Comparison of ENCODE assay signal across 29 cellular contexts in genomic region chr5:175902013-175902412, GRCh38. TPM values are rescaled to one million over a fixed set of nuclear protein-coding genes. Genes with fewer than 3 reads are reported as not detected.
A peak's percentile ranks its signal among the peaks of the same experiment; 100 is the strongest.
DNase-seq lines count a peak whose midpoint lies in the region; ATAC-seq, FAIRE-seq and TF ChIP-seq lines count a peak whose summit lies in the region.
"Had no signal": no experiment of that assay in that cellular context is flagged by ENCODE, and none has a peak within 500 bp of the region (broad histone marks: within the 10 kb centered on the region; RNA-seq: fewer than 3 reads in every experiment).

No MANE protein-coding gene starts in this region.

- H3K36me3 ChIP-seq in pancreas, result no peaks in the 10 kb centered on the region
- H3K36me3 ChIP-seq: cardiac muscle cell had no signal

- H3K9me3 ChIP-seq in pancreas, result no peaks in the 10 kb centered on the region

- DNase-seq in DMS79 treated with DMSO at 0.1 percent for 48 hours (lab: John Stamatoyannopoulos, UW) (peak; percentile 10), NCI-H1105 (lab: John Stamatoyannopoulos, UW) (peak; percentile 39), NCI-H446 treated with DMSO at 0.1 percent for 48 hours (lab: John Stamatoyannopoulos, UW) (peak; percentile 36), left kidney (ENCODE audit: low read depth, low spot score) (peak; percentile 34), pancreas (no peak), EL (no peak), GM19238 (ENCODE audit: insufficient read length, low spot score) (no peak)
- DNase-seq: activated CD4-positive, alpha-beta T cell treated with anti-CD3 and anti-CD28 coated beads, Interleukin-2, amount 50 U/mL, for 48 hours; activated naive CD8-positive, alpha-beta T cell treated with anti-CD3 and anti-CD28 coated beads, Interleukin-2, amount 50 U/mL, for 24 hours; activated T-cell treated with anti-CD3 and anti-CD28 coated beads, Interleukin-2, amount 50 U/mL, for 72 hours; DND-41; effector memory CD8-positive, alpha-beta T cell; hypothalamus; IMR-90; left cardiac atrium; MV-4-11; nephron progenitor cell; NK-92 treated with Interleukin-12 subunit alpha and Interleukin-12 subunit beta, amount 100 ng/mL, for 24 hours had no signal

- no peak for TF ChIP-seq CTCF in pancreas (IDR thresholded peaks at IDR 0.05)

- no peak overlapping the region for H3K27ac ChIP-seq in pancreas
- H3K27ac ChIP-seq: BLaER1, cardiac muscle cell, parathyroid adenoma, SK-N-MC, skin epidermis had no signal

- intact Hi-C loops in pancreas (cut with DNase I), result no loop called here

- no peak for FAIRE-seq in pancreas (lab: Jason Lieb, UNC)
- FAIRE-seq: astrocyte had no signal

- no peaks in the 10 kb centered on the region for H3K4me1 ChIP-seq in pancreas

- no peak for ATAC-seq in pancreas
- ATAC-seq: activated naive CD8-positive, alpha-beta T cell treated with anti-CD3 and anti-CD28 coated beads, Interleukin-2, amount 50 U/mL, for 24 hours; activated T-cell treated with anti-CD3 and anti-CD28 coated beads, Interleukin-2, amount 50 U/mL, for 72 hours; effector memory CD8-positive, alpha-beta T cell; left cardiac atrium; stimulated activated memory B cell treated with anti-CD40 and anti-IgM and Interleukin-4, amounts not matched to agents 10 μg/mL and 1 μg/mL and 100 μg/mL, for 72 hours had no signal

- no peak overlapping the region for H3K4me3 ChIP-seq in pancreas
- H3K4me3 ChIP-seq: BLaER1, cardiac muscle cell, SK-N-MC, skin epidermis had no signal

- 81 to 90% methylated on average over 7 of the region's 7 CpGs for WGBS in pancreas, 2 donors

- no peaks in the 10 kb centered on the region for H3K27me3 ChIP-seq in pancreas
- H3K27me3 ChIP-seq: BLaER1, cardiac muscle cell had no signal

RNA-seq across cellular contexts. Expression of gene CPLX2, which starts 30.6 kb away (rescaled TPM):
- total RNA-seq in pancreas, result 10 to 100 TPM in 1 of 6 donors, 1 to 10 TPM in 5; 2.3 to 13.4 (median 4.3) TPM
- 10 to 100 TPM; 51.9 to 83.9 TPM for polyA plus RNA-seq in pancreas
- total RNA-seq: activated T-cell treated with anti-CD3 and anti-CD28 coated beads, Interleukin-2, amount 50 U/mL, for 72 hours; cardiac muscle cell; epithelial cell of proximal tubule; IMR-90; left cardiac atrium; LHCN-M2; lung microvascular endothelial cell; T-helper 1 cell treated with Interleukin-12 subunit alpha and Interleukin-12 subunit beta and Interleukin-4 antibody, amounts not matched to agents 30 ng/mL and 1 ng/mL, for 36 hours had no signal
- polyA plus RNA-seq: IMR-90 had no signal

Comparison
In these comparisons a context has a peak if more than half of its experiments do, and no peak if none do; other contexts are left out.
1. DNase-seq: peak in DMS79 treated with DMSO at 0.1 percent for 48 hours (single experiment), NCI-H1105 (single experiment), NCI-H446 treated with DMSO at 0.1 percent for 48 hours (single experiment) and left kidney (single experiment); none in pancreas (0 of 6), EL (single experiment) and GM19238 (single experiment).